Comparison of ENCODE assay signal across 10 cellular contexts in genomic region chr2:233424028-233424951, GRCh38.
DNase-seq lines count a peak whose midpoint lies in the region; ATAC-seq and TF ChIP-seq lines count a peak whose summit lies in the region.
"Had no signal": no experiment of that assay in that cellular context is flagged by ENCODE, and none has a peak within 500 bp of the region (broad histone marks: within the 10 kb centered on the region; RNA-seq: fewer than 3 reads in every experiment).

No MANE protein-coding gene starts in this region.

- BruUV-seq in PC-9 (replicated peaks; lab: Mats Ljungman, UMichigan) = no TSS peak

- no peak overlapping the region for H3K4me3 Mint-ChIP-seq in T-helper 1 cell treated with Interleukin-12 subunit alpha and Interleukin-12 subunit beta and Interleukin-4 antibody, amounts not matched to agents 30 μg/mL and 1 μg/mL, for 36 hours
- H3K4me3 Mint-ChIP-seq in activated naive CD8-positive, alpha-beta T cell = peak overlapping the region; percentile 25
- H3K4me3 Mint-ChIP-seq in stimulated activated memory B cell treated with anti-CD40 and anti-IgM and Interleukin-4, amounts not matched to agents 10 μg/mL and 1 μg/mL and 100 μg/mL, for 72 hours = no peak overlapping the region

- peaks cover 4% of the 10 kb centered on the region for H3K27me3 Mint-ChIP-seq in T-helper 1 cell treated with Interleukin-12 subunit alpha and Interleukin-12 subunit beta and Interleukin-4 antibody, amounts not matched to agents 30 μg/mL and 1 μg/mL, for 36 hours (ENCODE audit: low read depth)
- no peaks in the 10 kb centered on the region for H3K27me3 Mint-ChIP-seq in activated naive CD8-positive, alpha-beta T cell
- no peaks in the 10 kb centered on the region for H3K27me3 Mint-ChIP-seq in stimulated activated memory B cell treated with anti-CD40 and anti-IgM and Interleukin-4, amounts not matched to agents 10 μg/mL and 1 μg/mL and 100 μg/mL, for 72 hours

- H3K27ac ChIP-seq in right atrium auricular region (peak overlapping the region; percentile 79 to 93), PC-9 (no peak overlapping the region)

- no peaks in the 10 kb centered on the region for H4K20me1 ChIP-seq in PC-9 (ENCODE audit: insufficient read depth)

- CTCF ChIA-PET in PC-9 (lab: Charles Lee) = no interaction called here

- no peaks in the 10 kb centered on the region for H3K9me2 ChIP-seq in PC-9 (ENCODE audit: insufficient read depth)

- H3K79me2 ChIP-seq in PC-9 (ENCODE audit: low read depth) = peaks cover 87% of the 10 kb centered on the region

- H3K4me2 ChIP-seq in PC-9 = no peak overlapping the region

- no peaks in the 10 kb centered on the region for H3K9me3 ChIP-seq in right atrium auricular region
- peaks cover 18% of the 10 kb centered on the region for H3K9me3 ChIP-seq in PC-9 (ENCODE audit: insufficient read depth, low read depth)

- peaks cover 42% of the 10 kb centered on the region for H3F3A ChIP-seq in PC-9 (ENCODE audit: insufficient read depth, low read depth)

- H3K4me1 ChIP-seq in right atrium auricular region (peaks cover 0 to 85% of the 10 kb centered on the region in 2 donors), PC-9 (replicated peaks; ENCODE audit: insufficient read depth) (peaks cover 54% of the 10 kb centered on the region)

- H3K27ac Mint-ChIP-seq in T-helper 1 cell treated with Interleukin-12 subunit alpha and Interleukin-12 subunit beta and Interleukin-4 antibody, amounts not matched to agents 30 μg/mL and 1 μg/mL, for 36 hours = peak overlapping the region; percentile 21
- H3K27ac Mint-ChIP-seq in activated naive CD8-positive, alpha-beta T cell = peak overlapping the region; percentile 69
- H3K27ac Mint-ChIP-seq in stimulated activated memory B cell treated with anti-CD40 and anti-IgM and Interleukin-4, amounts not matched to agents 10 μg/mL and 1 μg/mL and 100 μg/mL, for 72 hours = peak overlapping the region; percentile 86

- no peaks in the 10 kb centered on the region for H3K36me3 ChIP-seq in right atrium auricular region
- peaks cover 16% of the 10 kb centered on the region for H3K36me3 ChIP-seq in PC-9 (ENCODE audit: low read depth)

- H3K27me3 ChIP-seq in right atrium auricular region = no peaks in the 10 kb centered on the region
- no peaks in the 10 kb centered on the region for H3K27me3 ChIP-seq in PC-9 (ENCODE audit: insufficient read depth, low read depth)

- POLR2A ChIA-PET in PC-9 (lab: Charles Lee; ENCODE audit: unreplicated experiment) = interaction anchor here (0.5 kb wide), 1 partner anchor 390 kb away, joined by 4 read pairs; no protein-coding TSS in a partner anchor

- H3K4me3 ChIP-seq in right atrium auricular region (no peak overlapping the region), PC-9 (no peak overlapping the region)

- intact Hi-C loops in PC-9 (cut with micrococcal nuclease; ENCODE audit: unreplicated experiment) = no loop called here

- H2AFZ ChIP-seq in PC-9 = no peak overlapping the region

- TF ChIP-seq CTCF in right atrium auricular region (IDR thresholded peaks at IDR 0.05) = no peak
- TF ChIP-seq CTCF in PC-9 (conservative IDR thresholded peaks at IDR 0.05) = no peak

- peaks cover 14% of the 10 kb centered on the region for H3K9me3 Mint-ChIP-seq in T-helper 1 cell treated with Interleukin-12 subunit alpha and Interleukin-12 subunit beta and Interleukin-4 antibody, amounts not matched to agents 30 μg/mL and 1 μg/mL, for 36 hours
- no peaks in the 10 kb centered on the region for H3K9me3 Mint-ChIP-seq in activated naive CD8-positive, alpha-beta T cell (ENCODE audit: low read depth)
- H3K9me3 Mint-ChIP-seq in stimulated activated memory B cell treated with anti-CD40 and anti-IgM and Interleukin-4, amounts not matched to agents 10 μg/mL and 1 μg/mL and 100 μg/mL, for 72 hours = no peaks in the 10 kb centered on the region

- H3K36me3 Mint-ChIP-seq in T-helper 1 cell treated with Interleukin-12 subunit alpha and Interleukin-12 subunit beta and Interleukin-4 antibody, amounts not matched to agents 30 μg/mL and 1 μg/mL, for 36 hours (ENCODE audit: low read depth) = peaks cover 45% of the 10 kb centered on the region
- peaks cover 22% of the 10 kb centered on the region for H3K36me3 Mint-ChIP-seq in activated naive CD8-positive, alpha-beta T cell
- H3K36me3 Mint-ChIP-seq in stimulated activated memory B cell treated with anti-CD40 and anti-IgM and Interleukin-4, amounts not matched to agents 10 μg/mL and 1 μg/mL and 100 μg/mL, for 72 hours = peaks cover 37% of the 10 kb centered on the region

- DNase-seq in T-helper 1 cell = no peak
- peak; percentile 78 for DNase-seq in right atrium auricular region (ENCODE audit: low spot score)
- DNase-seq in CD1c-positive myeloid dendritic cell (ENCODE audit: extremely low spot score) = no peak
- no peak for DNase-seq in PC-9
- DNase-seq: 8988T, OCI-M1 had no signal

- ATAC-seq in stimulated activated memory B cell treated with anti-CD40 and anti-IgM and Interleukin-4, amounts not matched to agents 10 μg/mL and 1 μg/mL and 100 μg/mL, for 72 hours = no peak
- ATAC-seq in HG03045 (IDR thresholded peaks at IDR 0.05; ENCODE audit: unreplicated experiment) = no peak

- peaks cover 73% of the 10 kb centered on the region for H3K4me1 Mint-ChIP-seq in T-helper 1 cell treated with Interleukin-12 subunit alpha and Interleukin-12 subunit beta and Interleukin-4 antibody, amounts not matched to agents 30 μg/mL and 1 μg/mL, for 36 hours (ENCODE audit: low read depth)
- peaks cover 96% of the 10 kb centered on the region for H3K4me1 Mint-ChIP-seq in activated naive CD8-positive, alpha-beta T cell (ENCODE audit: low read depth)
- H3K4me1 Mint-ChIP-seq in stimulated activated memory B cell treated with anti-CD40 and anti-IgM and Interleukin-4, amounts not matched to agents 10 μg/mL and 1 μg/mL and 100 μg/mL, for 72 hours = peaks cover 84% of the 10 kb centered on the region

Comparison
In these comparisons a context has a peak if more than half of its experiments do, and no peak if none do; other contexts are left out.
1. H3K27ac Mint-ChIP-seq: peak in every context shown above with its lines; median percentile 86 in stimulated activated memory B cell treated with anti-CD40 and anti-IgM and Interleukin-4, amounts not matched to agents 10 μg/mL and 1 μg/mL and 100 μg/mL, for 72 hours; 69 in activated naive CD8-positive, alpha-beta T cell; 21 in T-helper 1 cell treated with Interleukin-12 subunit alpha and Interleukin-12 subunit beta and Interleukin-4 antibody, amounts not matched to agents 30 μg/mL and 1 μg/mL, for 36 hours.